Comparison of ENCODE assay signal across 27 cellular contexts in the genomic region with DNA sequence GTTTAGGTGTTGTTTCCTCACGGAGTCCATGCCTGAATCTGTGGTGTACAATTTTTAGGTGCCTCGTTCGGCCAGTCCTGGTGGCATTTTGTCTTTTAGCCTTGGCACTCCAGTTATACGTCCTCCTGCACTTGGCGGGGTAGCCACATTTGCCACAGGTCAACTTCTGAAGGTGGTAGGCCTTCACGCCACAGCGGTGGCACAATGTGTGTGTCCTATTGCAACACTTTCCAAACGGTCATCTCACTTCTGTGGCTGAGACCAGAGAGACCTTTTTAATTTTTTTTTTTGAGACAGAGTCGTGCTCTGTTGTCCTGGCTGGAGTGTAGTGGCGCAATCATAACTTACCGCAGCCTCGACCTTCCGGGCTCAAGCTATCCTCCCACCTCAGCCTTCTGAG.
"Had no signal": no experiment of that assay in that cellular context is flagged by ENCODE, and none has a peak within 500 bp of the region (broad histone marks: within the 10 kb centered on the region; RNA-seq: fewer than 3 reads in every experiment).

No MANE protein-coding gene starts in this region.

- DNase-seq: activated CD4-positive, alpha-beta memory T cell treated with anti-CD3 and anti-CD28 coated beads, Interleukin-2, amount 10 ng/mL, durations not matched to agents 7 days and 5 days; activated CD4-positive, alpha-beta T cell treated with anti-CD3 and anti-CD28 coated beads, Interleukin-2, amount 10 ng/mL, durations not matched to agents 24 days and 14 days; activated CD8-positive, alpha-beta memory T cell treated with anti-CD3 and anti-CD28 coated beads, Interleukin-2, amount 50 U/mL, for 48 hours; activated T-cell treated with anti-CD3 and anti-CD28 coated beads, Interleukin-2, amount 50 U/mL, for 4 hours; endodermal cell; foreskin keratinocyte; kidney glomerular epithelial cell; mucosa of descending colon; right cardiac atrium; stimulated activated CD4-positive, alpha-beta T cell treated with anti-CD3 and anti-CD28 coated beads, Interleukin-4, amount 100 ng/mL, for 1 hour; T-helper 1 cell; uterus had no signal

- H3K36me3 ChIP-seq: breast epithelium, left lung, thoracic aorta, uterus had no signal

- H3K27me3 ChIP-seq: breast epithelium, foreskin keratinocyte, left lung, uterus had no signal

- ATAC-seq: activated CD4-positive, CD25-positive, alpha-beta regulatory T cell treated with anti-CD3 and anti-CD28 coated beads, Interleukin-2, amount 50 U/mL, for 24 hours; activated naive CD4-positive, alpha-beta T cell treated with anti-CD3 and anti-CD28 coated beads, Interleukin-2, amount 50 U/mL, for 72 hours; activated T-cell treated with anti-CD3 and anti-CD28 coated beads, Interleukin-2, amount 50 U/mL, for 4 hours; esophagus mucosa; foreskin keratinocyte; mucosa of descending colon; natural killer cell treated with Interleukin-12 subunit alpha and Interleukin-12 subunit beta and Interleukin-15 and Interleukin-18, amount 100 ng/mL, for 72 hours; stimulated activated effector memory CD8-positive, alpha-beta T cell treated with anti-CD3 and anti-CD28 coated beads, Interleukin-12 subunit alpha, Interleukin-12 subunit beta, amount 100 ng/mL, for 72 hours had no signal

- H3K36me3 Mint-ChIP-seq: natural killer cell treated with Interleukin-12 subunit alpha and Interleukin-12 subunit beta and Interleukin-15 and Interleukin-18, amount 100 ng/mL, for 72 hours had no signal

- H3K4me3 ChIP-seq: breast epithelium, left lung, lung, mucosa of descending colon, thoracic aorta, uterus had no signal

- H3K4me3 Mint-ChIP-seq: activated CD4-positive, alpha-beta memory T cell treated with anti-CD3 and anti-CD28 coated beads, Interleukin-2, amount 10 ng/mL, durations not matched to agents 7 days and 5 days; activated CD4-positive, alpha-beta T cell treated with anti-CD3 and anti-CD28 coated beads, Interleukin-2, amount 10 ng/mL, durations not matched to agents 24 days and 14 days; activated T-cell treated with anti-CD3 and anti-CD28 coated beads, Interleukin-2, amount 50 U/mL, for 4 hours; central memory CD8-positive, alpha-beta T cell; dendritic cell treated with granulocyte-macrophage colony-stimulating factor and Interleukin-4, amounts not matched to agents 40 ng/mL and 50 ng/mL, for 4 days; endodermal cell; natural killer cell treated with Interleukin-12 subunit alpha and Interleukin-12 subunit beta and Interleukin-15 and Interleukin-18, amount 100 ng/mL, for 72 hours; stimulated activated effector memory CD8-positive, alpha-beta T cell treated with anti-CD3 and anti-CD28 coated beads, Interleukin-12 subunit alpha, Interleukin-12 subunit beta, amount 100 ng/mL, for 72 hours; stimulated activated naive CD8-positive, alpha-beta T cell treated with anti-CD3 and anti-CD28 coated beads, Interleukin-15, Interleukin-2, amounts not matched to agents 100 ng/mL and 50 ng/mL, for 24 hours; T-helper 2 cell treated with Interferon-gamma antibody and Interleukin-4, amounts not matched to agents 5 μg/mL and 100 μg/mL, for 36 hours; type B pancreatic cell had no signal

- H3K4me1 ChIP-seq: breast epithelium, foreskin keratinocyte, uterus had no signal

- H3K9me3 ChIP-seq: breast epithelium, left lung, mucosa of descending colon, thoracic aorta, uterus had no signal

- H3K9me3 Mint-ChIP-seq: activated CD4-positive, alpha-beta memory T cell treated with anti-CD3 and anti-CD28 coated beads, Interleukin-2, amount 10 ng/mL, durations not matched to agents 7 days and 5 days; activated CD4-positive, alpha-beta T cell treated with anti-CD3 and anti-CD28 coated beads, Interleukin-2, amount 10 ng/mL, durations not matched to agents 24 days and 14 days; activated naive CD4-positive, alpha-beta T cell treated with anti-CD3 and anti-CD28 coated beads, Interleukin-2, amount 50 U/mL, for 72 hours; activated T-cell treated with anti-CD3 and anti-CD28 coated beads, Interleukin-2, amount 50 U/mL, for 4 hours; activated T-helper 2 cell treated with anti-CD3 and anti-CD28 coated beads, Interferon-gamma antibody, Interleukin-2, Interleukin-4, amounts not matched to agents 10 μg/mL and 5 μg/mL and 100 μg/mL, durations not matched to agents 14 hours and 24 hours and 36 hours; central memory CD8-positive, alpha-beta T cell; dendritic cell treated with granulocyte-macrophage colony-stimulating factor and Interleukin-4, amounts not matched to agents 40 ng/mL and 50 ng/mL, for 4 days; natural killer cell treated with Interleukin-12 subunit alpha and Interleukin-12 subunit beta and Interleukin-15 and Interleukin-18, amount 100 ng/mL, for 72 hours; stimulated activated effector memory CD8-positive, alpha-beta T cell treated with anti-CD3 and anti-CD28 coated beads, Interleukin-12 subunit alpha, Interleukin-12 subunit beta, amount 100 ng/mL, for 72 hours; stimulated activated naive CD8-positive, alpha-beta T cell treated with anti-CD3 and anti-CD28 coated beads, Interleukin-15, Interleukin-2, amounts not matched to agents 100 ng/mL and 50 ng/mL, for 24 hours; T-helper 2 cell treated with Interferon-gamma antibody and Interleukin-4, amounts not matched to agents 5 μg/mL and 100 μg/mL, for 36 hours had no signal

- H3K27ac Mint-ChIP-seq: activated CD4-positive, alpha-beta memory T cell treated with anti-CD3 and anti-CD28 coated beads, Interleukin-2, amount 10 ng/mL, durations not matched to agents 7 days and 5 days; activated CD4-positive, alpha-beta T cell treated with anti-CD3 and anti-CD28 coated beads, Interleukin-2, amount 10 ng/mL, durations not matched to agents 24 days and 14 days; activated naive CD4-positive, alpha-beta T cell treated with anti-CD3 and anti-CD28 coated beads, Interleukin-2, amount 50 U/mL, for 72 hours; activated T-helper 2 cell treated with anti-CD3 and anti-CD28 coated beads, Interferon-gamma antibody, Interleukin-2, Interleukin-4, amounts not matched to agents 10 μg/mL and 5 μg/mL and 100 μg/mL, durations not matched to agents 14 hours and 24 hours and 36 hours; dendritic cell treated with granulocyte-macrophage colony-stimulating factor and Interleukin-4, amounts not matched to agents 40 ng/mL and 50 ng/mL, for 4 days; endodermal cell; natural killer cell treated with Interleukin-12 subunit alpha and Interleukin-12 subunit beta and Interleukin-15 and Interleukin-18, amount 100 ng/mL, for 72 hours; stimulated activated effector memory CD8-positive, alpha-beta T cell treated with anti-CD3 and anti-CD28 coated beads, Interleukin-12 subunit alpha, Interleukin-12 subunit beta, amount 100 ng/mL, for 72 hours; stimulated activated naive CD8-positive, alpha-beta T cell treated with anti-CD3 and anti-CD28 coated beads, Interleukin-15, Interleukin-2, amounts not matched to agents 100 ng/mL and 50 ng/mL, for 24 hours; T-helper 2 cell treated with Interferon-gamma antibody and Interleukin-4, amounts not matched to agents 5 μg/mL and 100 μg/mL, for 36 hours; type B pancreatic cell had no signal

- H3K27ac ChIP-seq: breast epithelium, foreskin keratinocyte, left lung, thoracic aorta, uterus had no signal

- H3K27me3 Mint-ChIP-seq: activated CD4-positive, alpha-beta memory T cell treated with anti-CD3 and anti-CD28 coated beads, Interleukin-2, amount 10 ng/mL, durations not matched to agents 7 days and 5 days; activated CD4-positive, alpha-beta T cell treated with anti-CD3 and anti-CD28 coated beads, Interleukin-2, amount 10 ng/mL, durations not matched to agents 24 days and 14 days; central memory CD8-positive, alpha-beta T cell; dendritic cell treated with granulocyte-macrophage colony-stimulating factor and Interleukin-4, amounts not matched to agents 40 ng/mL and 50 ng/mL, for 4 days; natural killer cell treated with Interleukin-12 subunit alpha and Interleukin-12 subunit beta and Interleukin-15 and Interleukin-18, amount 100 ng/mL, for 72 hours; stimulated activated naive CD8-positive, alpha-beta T cell treated with anti-CD3 and anti-CD28 coated beads, Interleukin-15, Interleukin-2, amounts not matched to agents 100 ng/mL and 50 ng/mL, for 24 hours; type B pancreatic cell had no signal

- H3K4me1 Mint-ChIP-seq: activated CD4-positive, alpha-beta memory T cell treated with anti-CD3 and anti-CD28 coated beads, Interleukin-2, amount 10 ng/mL, durations not matched to agents 7 days and 5 days had no signal
